ENCODE assay signal across 8 cellular contexts in the genomic region with DNA sequence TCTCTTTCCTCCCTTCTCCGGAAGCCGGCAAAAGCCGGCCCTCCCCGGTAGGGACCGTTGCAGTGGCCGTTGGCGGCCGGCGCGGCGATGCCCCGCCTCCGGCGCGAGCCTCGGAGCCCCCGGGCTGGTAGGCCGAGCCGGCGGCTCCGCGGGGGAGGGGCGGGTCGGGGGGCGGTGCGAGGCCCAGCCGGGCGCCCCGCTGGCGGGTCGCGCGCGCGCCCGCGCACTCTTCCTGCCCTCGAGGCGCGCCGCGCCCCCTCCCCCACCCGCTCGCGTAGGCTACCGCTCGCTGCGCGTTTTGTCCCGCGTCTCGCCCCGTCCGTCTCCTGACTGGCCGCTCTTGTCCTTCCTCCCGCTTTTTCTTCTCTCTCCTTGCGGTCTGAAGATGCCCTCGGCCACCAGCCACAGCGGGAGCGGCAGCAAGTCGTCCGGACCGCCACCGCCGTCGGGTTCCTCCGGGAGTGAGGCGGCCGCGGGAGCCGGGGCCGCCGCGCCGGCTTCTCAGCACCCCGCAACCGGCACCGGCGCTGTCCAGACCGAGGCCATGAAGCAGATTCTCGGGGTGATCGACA. TPM values are rescaled to one million over a fixed set of nuclear protein-coding genes. Genes with fewer than 3 reads are reported as not detected.
A peak's percentile ranks its signal among the peaks of the same experiment; 100 is the strongest.
DNase-seq lines count a peak whose midpoint lies in the region; ATAC-seq and TF ChIP-seq lines count a peak whose summit lies in the region.

No MANE protein-coding gene starts in this region.

- peak overlapping the region; percentile 83 for H3K27ac ChIP-seq in foreskin keratinocyte

- ATAC-seq in GM21825 (IDR thresholded peaks at IDR 0.05; ENCODE audit: unreplicated experiment) (peak; percentile 55), foreskin keratinocyte (peak; percentile 73)

- TF ChIP-seq CTCF in foreskin keratinocyte (conservative IDR thresholded peaks at IDR 0.05) = no peak

- H3K27me3 ChIP-seq in foreskin keratinocyte (no peaks in the 10 kb centered on the region), neuron (ENCODE audit: insufficient read depth, low read length) (no peaks in the 10 kb centered on the region)

- DNase-seq in Daoy (ENCODE audit: low read depth) (peak; percentile 94), Kasumi-1 (lab: John Stamatoyannopoulos, UW) (peak; percentile 54 to 74), SHP77 (lab: John Stamatoyannopoulos, UW) (peak; percentile 72 to 91), foreskin keratinocyte (peak; percentile 49 to 63), stromal cell of bone marrow (ENCODE audit: low read depth) (peak; percentile 71)
- DNase-seq in activated gamma-delta T cell treated with anti-CD3 and anti-CD28 coated beads, Interleukin-2, amount 50 U/mL, for 16 hours (ENCODE audit: low read depth) = peak; percentile 84

- H3K4me3 ChIP-seq in neuron (ENCODE audit: low read length) = peak overlapping the region; percentile 97

- H3K4me1 ChIP-seq in foreskin keratinocyte = peaks cover 9% of the 10 kb centered on the region
- H3K4me1 ChIP-seq in neuron (ENCODE audit: insufficient read depth, low read length) = peaks cover 30% of the 10 kb centered on the region

- H2AFZ ChIP-seq in neuron (ENCODE audit: low read depth, low read length) = no peak overlapping the region

- peaks cover 22% of the 10 kb centered on the region for H3K36me3 ChIP-seq in neuron (ENCODE audit: insufficient read depth, low read length)

- no peaks in the 10 kb centered on the region for H3K9me3 ChIP-seq in neuron (ENCODE audit: low read length)

RNA-seq across cellular contexts. Expression of a gene that starts 0.6 kb away (rescaled TPM):
- 140 and 166 TPM in 2 replicates for total RNA-seq in Daoy (2014; rRNA removed; shearing (Covaris generic))
- total RNA-seq in foreskin keratinocyte = 218 and 229 TPM in 2 replicates
- polyA plus RNA-seq in foreskin keratinocyte = 87.0 and 105 TPM in 2 replicates

RNA-seq across cellular contexts. Expression of a gene that starts 53.3 kb away (rescaled TPM):
- 23.4 and 38.9 TPM in 2 replicates for total RNA-seq in Daoy (2014; rRNA removed; shearing (Covaris generic))
- total RNA-seq in foreskin keratinocyte = 50.5 and 58.7 TPM in 2 replicates
- polyA plus RNA-seq in foreskin keratinocyte = 31.9 and 39.2 TPM in 2 replicates

Comparison
In these comparisons a context has a peak if more than half of its experiments do, and no peak if none do; other contexts are left out.
1. Peak in every context shown above with its lines: DNase-seq, ATAC-seq, H3K4me3 ChIP-seq and H3K27ac ChIP-seq.